Comparison of ENCODE assay signal across 11 cellular contexts in the genomic region with DNA sequence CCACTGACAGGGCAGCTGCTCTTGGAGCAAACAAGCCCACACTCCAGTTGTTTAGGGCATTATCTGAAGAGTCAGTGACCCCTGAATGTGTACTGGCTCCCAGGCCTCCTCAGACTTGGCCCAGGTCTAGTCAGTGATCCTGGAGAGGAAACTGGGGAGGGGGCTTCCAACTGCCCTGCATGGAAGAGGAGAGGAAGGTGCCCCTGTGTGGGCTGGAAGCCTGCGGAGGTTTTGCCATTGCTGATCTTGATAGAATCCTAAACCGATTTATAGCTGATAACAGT.
"Had no signal": no experiment of that assay in that cellular context is flagged by ENCODE, and none has a peak within 500 bp of the region (broad histone marks: within the 10 kb centered on the region; RNA-seq: fewer than 3 reads in every experiment).

No MANE protein-coding gene starts in this region.

- H3K9me3 ChIP-seq: left lung, psoas muscle, SJSA1, testis, upper lobe of left lung had no signal

- H3K36me3 ChIP-seq: SJSA1 had no signal

- H3K4me1 Mint-ChIP-seq: activated CD4-positive, alpha-beta memory T cell treated with anti-CD3 and anti-CD28 coated beads, Interleukin-2, amount 10 ng/mL, durations not matched to agents 7 days and 5 days had no signal

- H3K27me3 ChIP-seq: cardiac muscle cell, dorsolateral prefrontal cortex, left lung, SJSA1, testis, upper lobe of left lung had no signal

- H3K4me3 ChIP-seq: cardiac muscle cell, dorsolateral prefrontal cortex, left lung, psoas muscle, SJSA1, testis, upper lobe of left lung had no signal

- H3K27me3 Mint-ChIP-seq: activated CD4-positive, alpha-beta memory T cell treated with anti-CD3 and anti-CD28 coated beads, Interleukin-2, amount 10 ng/mL, durations not matched to agents 7 days and 5 days; activated CD8-positive, alpha-beta memory T cell treated with anti-CD3 and anti-CD28 coated beads, Interleukin-2, amount 10 ng/mL, durations not matched to agents 7 days and 5 days; activated naive CD8-positive, alpha-beta T cell had no signal

- H3K27ac Mint-ChIP-seq: activated CD4-positive, alpha-beta memory T cell treated with anti-CD3 and anti-CD28 coated beads, Interleukin-2, amount 10 ng/mL, durations not matched to agents 7 days and 5 days; activated CD8-positive, alpha-beta memory T cell treated with anti-CD3 and anti-CD28 coated beads, Interleukin-2, amount 10 ng/mL, durations not matched to agents 7 days and 5 days; activated naive CD8-positive, alpha-beta T cell had no signal

- H3K4me1 ChIP-seq: left lung, psoas muscle, SJSA1, testis, upper lobe of left lung had no signal

- H3K36me3 Mint-ChIP-seq: activated CD8-positive, alpha-beta memory T cell treated with anti-CD3 and anti-CD28 coated beads, Interleukin-2, amount 10 ng/mL, durations not matched to agents 7 days and 5 days had no signal

- H3K4me3 Mint-ChIP-seq: activated CD4-positive, alpha-beta memory T cell treated with anti-CD3 and anti-CD28 coated beads, Interleukin-2, amount 10 ng/mL, durations not matched to agents 7 days and 5 days; activated CD8-positive, alpha-beta memory T cell treated with anti-CD3 and anti-CD28 coated beads, Interleukin-2, amount 10 ng/mL, durations not matched to agents 7 days and 5 days; activated naive CD8-positive, alpha-beta T cell; activated T-cell treated with anti-CD3 and anti-CD28 coated beads, Interleukin-2, amount 50 U/mL, for 4 hours had no signal

- H3K9me3 Mint-ChIP-seq: activated CD4-positive, alpha-beta memory T cell treated with anti-CD3 and anti-CD28 coated beads, Interleukin-2, amount 10 ng/mL, durations not matched to agents 7 days and 5 days; activated T-cell treated with anti-CD3 and anti-CD28 coated beads, Interleukin-2, amount 50 U/mL, for 4 hours had no signal

- H3K27ac ChIP-seq: cardiac muscle cell, left lung, psoas muscle, SJSA1, testis, upper lobe of left lung had no signal
